9 cellular contexts compared by ENCODE assay signal in the genomic region with DNA sequence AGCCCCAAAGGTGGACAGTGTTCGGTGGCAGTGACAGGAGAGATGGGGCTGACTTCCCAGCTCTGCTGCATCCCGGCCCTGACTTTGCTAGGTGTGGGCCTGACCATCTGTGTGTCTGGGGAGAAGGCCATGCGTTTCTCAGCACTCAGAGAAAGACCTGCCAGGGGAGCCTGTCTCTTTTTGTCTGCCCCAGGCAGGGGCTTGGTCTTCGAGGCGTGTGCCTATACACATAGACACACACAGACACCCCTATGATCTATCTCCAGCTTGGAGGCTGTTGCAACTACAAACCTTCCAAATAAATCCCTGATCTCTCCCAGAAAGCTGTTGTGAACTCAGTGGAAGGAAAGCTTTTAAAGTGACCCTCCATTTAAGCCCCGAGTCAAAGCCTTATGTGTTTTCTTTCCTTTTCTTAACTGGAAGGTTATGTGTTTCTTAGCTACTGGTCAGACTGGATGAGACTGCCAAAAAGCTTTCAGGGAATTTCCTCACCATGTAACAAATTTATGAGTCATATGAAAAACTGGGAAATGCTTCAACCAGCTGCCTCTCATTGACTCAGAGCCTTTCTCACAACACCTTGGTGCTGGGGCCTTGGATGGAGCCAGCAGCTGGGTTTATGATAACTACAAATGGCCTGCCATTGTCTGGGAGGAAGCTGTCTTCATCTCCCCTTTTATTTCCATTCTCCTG.
A peak's percentile ranks its signal among the peaks of the same experiment; 100 is the strongest.
DNase-seq lines count a peak whose midpoint lies in the region; FAIRE-seq and TF ChIP-seq lines count a peak whose summit lies in the region.
"Had no signal": no experiment of that assay in that cellular context is flagged by ENCODE, and none has a peak within 500 bp of the region (broad histone marks: within the 10 kb centered on the region; RNA-seq: fewer than 3 reads in every experiment).

No MANE protein-coding gene starts in this region.

- peaks cover 0 to 3% (median 0%) of the 10 kb centered on the region in 5 experiments for H3K9me3 Mint-ChIP-seq in brain

- H3K36me3 Mint-ChIP-seq in brain = no peaks in the 10 kb centered on the region

- FAIRE-seq in islet of Langerhans (lab: Jason Lieb, UNC) = peak; percentile 94

- peaks cover 24% of the 10 kb centered on the region for H3K27me3 Mint-ChIP-seq in brain

- H3K4me3 Mint-ChIP-seq in brain = peak overlapping the region in 1 of 5 experiments; percentile 9

- TF ChIP-seq CTCF in brain (conservative IDR thresholded peaks at IDR 0.05) = no peak

- H3K27ac Mint-ChIP-seq in brain = peak overlapping the region; percentile 9 to 88 (median 35)
- H3K27ac Mint-ChIP-seq: progenitor cell of endocrine pancreas had no signal

- DNase-seq in HPDE6-E6E7 (ENCODE audit: extremely low spot score) (peak; percentile 81), stromal cell of bone marrow (ENCODE audit: low read depth) (peak; percentile 97), NCI-H526 (lab: John Stamatoyannopoulos, UW) (no peak), D341Med (ENCODE audit: low spot score) (no peak), ureter (ENCODE audit: low spot score) (no peak)
- no peak for DNase-seq in activated CD4-positive, CD25-positive, alpha-beta regulatory T cell (lab: John Stamatoyannopoulos, UW)

- peaks cover 23% of the 10 kb centered on the region for H3K4me1 Mint-ChIP-seq in brain

Comparison
In these comparisons a context has a peak if more than half of its experiments do, and no peak if none do; other contexts are left out.
1. DNase-seq: peak in HPDE6-E6E7 (single experiment) and stromal cell of bone marrow (single experiment); none in NCI-H526 (0 of 2), D341Med (single experiment), ureter (single experiment) and activated CD4-positive, CD25-positive, alpha-beta regulatory T cell (0 of 4).